In the genomic region with DNA sequence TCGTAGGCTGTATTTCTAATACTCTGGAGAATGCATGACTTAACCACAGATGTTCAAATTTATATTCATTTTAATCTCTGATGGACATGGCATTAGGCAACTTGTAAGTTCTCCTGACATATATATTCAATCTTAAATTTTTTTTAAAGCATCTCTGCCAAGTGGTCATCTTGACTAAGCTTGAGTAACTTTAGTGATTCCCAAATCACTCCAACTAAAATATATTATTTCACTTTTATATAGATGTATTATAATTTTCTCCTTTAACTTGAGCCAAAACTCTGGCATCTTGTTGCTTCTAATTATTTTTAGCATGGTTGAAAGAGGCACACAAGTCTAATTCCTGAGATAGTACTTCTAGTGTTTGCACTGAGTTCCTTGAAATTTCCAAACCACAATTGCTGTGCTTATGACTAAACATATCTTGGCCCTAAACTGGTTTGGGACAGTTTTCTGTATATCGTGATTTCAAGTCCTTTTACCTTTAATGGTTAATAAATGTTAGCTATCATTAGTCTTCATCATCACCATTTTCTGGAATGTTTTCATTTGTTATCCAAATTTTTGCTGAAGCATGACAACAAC, we compare ENCODE assay signal across 30 cellular contexts. TPM values are rescaled to one million over a fixed set of nuclear protein-coding genes. Genes with fewer than 3 reads are reported as not detected.
"Had no signal": no experiment of that assay in that cellular context is flagged by ENCODE, and none has a peak within 500 bp of the region (broad histone marks: within the 10 kb centered on the region; RNA-seq: fewer than 3 reads in every experiment).

No MANE protein-coding gene starts in this region.

- H3K36me3 Mint-ChIP-seq: activated naive CD8-positive, alpha-beta T cell; WTC11 had no signal

- H3K27me3 ChIP-seq: ascending aorta had no signal

- H3K9me3 Mint-ChIP-seq: activated CD4-positive, alpha-beta memory T cell treated with anti-CD3 and anti-CD28 coated beads, Interleukin-2, amount 10 ng/mL, durations not matched to agents 7 days and 5 days; activated CD4-positive, alpha-beta T cell treated with anti-CD3 and anti-CD28 coated beads, Interleukin-2, amount 10 ng/mL, durations not matched to agents 7 days and 5 days; activated T-cell treated with anti-CD3 and anti-CD28 coated beads, Interleukin-2, amount 50 U/mL, for 24 hours; activated T-helper 17 cell treated with anti-CD3 and anti-CD28 coated beads, Interleukin-2, amount 50 U/mL, for 72 hours; WTC11 had no signal

- DNase-seq: activated CD4-positive, alpha-beta memory T cell treated with anti-CD3 and anti-CD28 coated beads, Interleukin-2, amount 10 ng/mL, durations not matched to agents 7 days and 5 days; activated CD4-positive, alpha-beta T cell treated with anti-CD3 and anti-CD28 coated beads for 1 hour; activated CD4-positive, alpha-beta T cell treated with anti-CD3 and anti-CD28 coated beads for 4 hours; activated CD4-positive, alpha-beta T cell treated with anti-CD3 and anti-CD28 coated beads, Interleukin-2, amount 10 ng/mL, durations not matched to agents 7 days and 5 days; activated CD4-positive, alpha-beta T cell treated with anti-CD3 and anti-CD28 coated beads, Interleukin-2, amount 50 U/mL, for 4 hours; activated CD8-positive, alpha-beta memory T cell treated with anti-CD3 and anti-CD28 coated beads, Interleukin-2, amount 50 U/mL, for 48 hours; activated effector memory CD4-positive, alpha-beta T cell treated with Interleukin-2 at 50 U/mL for 16 hours; activated gamma-delta T cell treated with Interleukin-2 at 50 U/mL for 16 hours; activated naive CD4-positive, alpha-beta T cell treated with anti-CD3 and anti-CD28 coated beads, Interleukin-2, amount 50 U/mL, for 16 hours; activated naive CD4-positive, alpha-beta T cell treated with Interleukin-2 at 50 U/mL for 16 hours; activated T-cell treated with anti-CD3 and anti-CD28 coated beads for 4 hours; activated T-cell treated with anti-CD3 and anti-CD28 coated beads, Interleukin-2, amount 50 U/mL, for 24 hours; body of pancreas; caudate nucleus; cortex of kidney; dermis blood vessel endothelial cell; effector CD4-positive, alpha-beta T cell; effector memory CD8-positive, alpha-beta T cell; erythroblast; foreskin fibroblast; head of caudate nucleus; T-helper 2 cell had no signal

- H3K27ac Mint-ChIP-seq: activated CD4-positive, alpha-beta memory T cell treated with anti-CD3 and anti-CD28 coated beads, Interleukin-2, amount 10 ng/mL, durations not matched to agents 7 days and 5 days; activated CD4-positive, alpha-beta T cell treated with anti-CD3 and anti-CD28 coated beads, Interleukin-2, amount 10 ng/mL, durations not matched to agents 7 days and 5 days; activated naive CD8-positive, alpha-beta T cell; activated T-cell treated with anti-CD3 and anti-CD28 coated beads, Interleukin-2, amount 50 U/mL, for 24 hours; activated T-helper 17 cell treated with anti-CD3 and anti-CD28 coated beads, Interleukin-2, amount 50 U/mL, for 72 hours; effector memory CD8-positive, alpha-beta T cell; WTC11 had no signal

- H3K4me3 Mint-ChIP-seq: activated CD4-positive, alpha-beta memory T cell treated with anti-CD3 and anti-CD28 coated beads, Interleukin-2, amount 10 ng/mL, durations not matched to agents 7 days and 5 days; activated CD4-positive, alpha-beta T cell treated with anti-CD3 and anti-CD28 coated beads, Interleukin-2, amount 10 ng/mL, durations not matched to agents 7 days and 5 days; activated naive CD8-positive, alpha-beta T cell; activated T-cell treated with anti-CD3 and anti-CD28 coated beads, Interleukin-2, amount 50 U/mL, for 24 hours; activated T-helper 17 cell treated with anti-CD3 and anti-CD28 coated beads, Interleukin-2, amount 50 U/mL, for 72 hours; effector memory CD8-positive, alpha-beta T cell; WTC11 had no signal

- H3K36me3 ChIP-seq: ascending aorta, esophagus muscularis mucosa had no signal

- H3K4me1 ChIP-seq: ascending aorta had no signal

- H3K4me1 Mint-ChIP-seq: activated CD4-positive, alpha-beta memory T cell treated with anti-CD3 and anti-CD28 coated beads, Interleukin-2, amount 10 ng/mL, durations not matched to agents 7 days and 5 days; activated CD4-positive, alpha-beta T cell treated with anti-CD3 and anti-CD28 coated beads, Interleukin-2, amount 10 ng/mL, durations not matched to agents 7 days and 5 days had no signal

- H3K27ac ChIP-seq: ascending aorta, body of pancreas, esophagus muscularis mucosa, VCaP had no signal

- H3K9me3 ChIP-seq: ascending aorta, body of pancreas, esophagus muscularis mucosa had no signal

- H3K4me3 ChIP-seq: ascending aorta, body of pancreas, esophagus muscularis mucosa had no signal

RNA-seq across cellular contexts. Expression of gene LRFN5, which starts 8.4 kb away (rescaled TPM):
- total RNA-seq: activated CD4-positive, alpha-beta memory T cell treated with anti-CD3 and anti-CD28 coated beads, Interleukin-2, amount 10 ng/mL, durations not matched to agents 7 days and 5 days; activated CD4-positive, alpha-beta T cell treated with anti-CD3 and anti-CD28 coated beads, Interleukin-2, amount 10 ng/mL, durations not matched to agents 7 days and 5 days; activated T-helper 17 cell treated with anti-CD3 and anti-CD28 coated beads, Interleukin-2, amount 50 U/mL, for 72 hours; chondrocyte; dermis blood vessel endothelial cell; T-helper 1 cell treated with Interleukin-12 subunit alpha and Interleukin-12 subunit beta and Interleukin-4 antibody, amounts not matched to agents 30 ng/mL and 1 ng/mL, for 36 hours had no signal
